16 cellular contexts compared by ENCODE assay signal in genomic region chr12:3054993-3055711, GRCh38. TPM values are rescaled to one million over a fixed set of nuclear protein-coding genes. Genes with fewer than 3 reads are reported as not detected.
DNase-seq lines count a peak whose midpoint lies in the region; ATAC-seq and TF ChIP-seq lines count a peak whose summit lies in the region.
"Had no signal": no experiment of that assay in that cellular context is flagged by ENCODE, and none has a peak within 500 bp of the region (broad histone marks: within the 10 kb centered on the region; RNA-seq: fewer than 3 reads in every experiment).

No MANE protein-coding gene starts in this region.

- H3K27ac Mint-ChIP-seq in T-helper 17 cell (peak overlapping the region; percentile 34), glutamatergic neuron (ENCODE audit: unreplicated experiment) (no peak overlapping the region)
- H3K27ac Mint-ChIP-seq: activated naive CD4-positive, alpha-beta T cell treated with anti-CD3 and anti-CD28 coated beads, Interleukin-2, amount 10 ng/mL, durations not matched to agents 7 days and 5 days had no signal

- H3K4me1 Mint-ChIP-seq in T-helper 17 cell (no peaks in the 10 kb centered on the region), glutamatergic neuron (ENCODE audit: low read depth, unreplicated experiment) (peaks cover 2% of the 10 kb centered on the region)
- H3K4me1 Mint-ChIP-seq: activated naive CD4-positive, alpha-beta T cell treated with anti-CD3 and anti-CD28 coated beads, Interleukin-2, amount 10 ng/mL, durations not matched to agents 7 days and 5 days had no signal

- TF ChIP-seq EP300 in esophagus muscularis mucosa (IDR thresholded peaks at IDR 0.05) (no peak), transverse colon (IDR thresholded peaks at IDR 0.05; ENCODE audit: low read depth) (no peak)

- TF ChIP-seq CTCF in esophagus muscularis mucosa (IDR thresholded peaks at IDR 0.05) (no peak), transverse colon (IDR thresholded peaks at IDR 0.05) (no peak), glutamatergic neuron (IDR thresholded peaks at IDR 0.05; ENCODE audit: partially characterized antibody, unreplicated experiment) (no peak), GM20000 (IDR thresholded peaks at IDR 0.05; ENCODE audit: extremely low read depth, missing control alignments) (no peak)

- H3K27ac ChIP-seq in esophagus muscularis mucosa (replicated peaks in 1 of 4) (peak overlapping the region in 3 of 4 donors; percentile 2 to 36 (median 28)), muscle layer of colon (ENCODE audit: low read depth, low read length) (peak overlapping the region; percentile 28), transverse colon (peak overlapping the region; percentile 32 to 75 (median 48))
- H3K27ac ChIP-seq in effector memory CD4-positive, alpha-beta T cell (ENCODE audit: insufficient read depth, low read length, poor library complexity, severe bottlenecking): no peak overlapping the region
- H3K27ac ChIP-seq: C4-2B, pancreas had no signal

- no peak overlapping the region for H3K4me3 ChIP-seq in esophagus muscularis mucosa
- no peak overlapping the region for H3K4me3 ChIP-seq in muscle layer of colon (ENCODE audit: low read depth in 1 of 2, low read length in 2 of 2)
- H3K4me3 ChIP-seq in transverse colon: no peak overlapping the region
- no peak overlapping the region for H3K4me3 ChIP-seq in effector memory CD4-positive, alpha-beta T cell (ENCODE audit: insufficient read depth, low read depth, low read length, poor library complexity, severe bottlenecking)
- H3K4me3 ChIP-seq: pancreas had no signal

- TF ChIP-seq POLR2A in esophagus muscularis mucosa (IDR thresholded peaks at IDR 0.05; ENCODE audit: low read depth) (no peak), transverse colon (IDR thresholded peaks at IDR 0.05) (no peak)

- H3K4me3 Mint-ChIP-seq in T-helper 17 cell (no peak overlapping the region), glutamatergic neuron (ENCODE audit: unreplicated experiment) (no peak overlapping the region)
- H3K4me3 Mint-ChIP-seq: activated naive CD4-positive, alpha-beta T cell treated with anti-CD3 and anti-CD28 coated beads, Interleukin-2, amount 10 ng/mL, durations not matched to agents 7 days and 5 days had no signal

- no peak for ATAC-seq in T-helper 17 cell

- H3K27me3 Mint-ChIP-seq in T-helper 17 cell (peaks cover 45% of the 10 kb centered on the region), glutamatergic neuron (ENCODE audit: unreplicated experiment) (peaks cover 2% of the 10 kb centered on the region)

- H3K36me3 Mint-ChIP-seq in T-helper 17 cell (ENCODE audit: low read depth) (peaks cover 3% of the 10 kb centered on the region), glutamatergic neuron (ENCODE audit: unreplicated experiment) (no peaks in the 10 kb centered on the region)
- H3K36me3 Mint-ChIP-seq: activated naive CD4-positive, alpha-beta T cell treated with anti-CD3 and anti-CD28 coated beads, Interleukin-2, amount 10 ng/mL, durations not matched to agents 7 days and 5 days had no signal

- no peaks in the 10 kb centered on the region for H3K36me3 ChIP-seq in esophagus muscularis mucosa
- no peaks in the 10 kb centered on the region for H3K36me3 ChIP-seq in muscle layer of colon (ENCODE audit: insufficient read depth, low read length)
- H3K36me3 ChIP-seq in transverse colon: no peaks in the 10 kb centered on the region
- H3K36me3 ChIP-seq in effector memory CD4-positive, alpha-beta T cell (ENCODE audit: control insufficient read depth, insufficient read depth, low read length): no peaks in the 10 kb centered on the region
- H3K36me3 ChIP-seq: pancreas had no signal

- no peak overlapping the region for H3K9ac ChIP-seq in muscle layer of colon (ENCODE audit: low read length)

- 42% methylated on average over 12 of the region's 12 CpGs for WGBS in esophagus muscularis mucosa
- 50 to 59% methylated on average over 6 to 12 of the region's 12 CpGs for WGBS in transverse colon (ENCODE audit: low coverage in 1 of 2), 2 donors

- H3K27me3 ChIP-seq in esophagus muscularis mucosa (no peaks in the 10 kb centered on the region), muscle layer of colon (ENCODE audit: control insufficient read depth in 1 of 2, insufficient read depth in 2 of 2, low read length in 2 of 2) (no peaks in the 10 kb centered on the region), transverse colon (no peaks in the 10 kb centered on the region)
- no peaks in the 10 kb centered on the region for H3K27me3 ChIP-seq in effector memory CD4-positive, alpha-beta T cell (replicated peaks; ENCODE audit: control insufficient read depth, insufficient read depth, low read length, poor library complexity, severe bottlenecking)
- H3K27me3 ChIP-seq: pancreas had no signal

- H3K4me1 ChIP-seq in esophagus muscularis mucosa: peaks cover 3 to 15% (median 14%) of the 10 kb centered on the region in 4 donors
- peaks cover 15% of the 10 kb centered on the region for H3K4me1 ChIP-seq in muscle layer of colon (ENCODE audit: insufficient read depth, low read length)
- peaks cover 3 to 12% (median 4%) of the 10 kb centered on the region in 4 donors for H3K4me1 ChIP-seq in transverse colon
- no peaks in the 10 kb centered on the region for H3K4me1 ChIP-seq in effector memory CD4-positive, alpha-beta T cell (ENCODE audit: control insufficient read depth, insufficient read depth, low read length, poor library complexity, severe bottlenecking)
- H3K4me1 ChIP-seq: pancreas had no signal

- in situ Hi-C loops in transverse colon (cut with MboI; ENCODE audit: low pct_ligation_motif_present in 1 of 4, low pct_unique_long_range_greater_than_20kb in 1 of 4, low sequenced_read_pairs in 3 of 4): no loop called here

- DNase-seq in T-helper 17 cell (no peak), esophagus muscularis mucosa (ENCODE audit: extremely low spot score) (no peak), transverse colon (no peak), glutamatergic neuron (no peak), GM20000 (ENCODE audit: low spot score) (no peak)
- DNase-seq in effector memory CD4-positive, alpha-beta T cell: no peak
- DNase-seq: activated naive CD4-positive, alpha-beta T cell treated with anti-CD3 and anti-CD28 coated beads, Interleukin-2, amount 10 ng/mL, durations not matched to agents 7 days and 5 days; DMS53; KG1; NCI-H2171; NK-92 treated with Interleukin-12 subunit alpha and Interleukin-12 subunit beta, amount 100 ng/mL, for 24 hours; pancreas; substantia nigra; T-helper 2 cell had no signal

- H3K9me3 Mint-ChIP-seq in glutamatergic neuron (ENCODE audit: unreplicated experiment): no peaks in the 10 kb centered on the region
- H3K9me3 Mint-ChIP-seq: activated naive CD4-positive, alpha-beta T cell treated with anti-CD3 and anti-CD28 coated beads, Interleukin-2, amount 10 ng/mL, durations not matched to agents 7 days and 5 days had no signal

- H3K9me3 ChIP-seq in T-helper 17 cell (ENCODE audit: control insufficient read depth, low read length, poor library complexity, severe bottlenecking): no peaks in the 10 kb centered on the region
- H3K9me3 ChIP-seq in esophagus muscularis mucosa: no peaks in the 10 kb centered on the region
- H3K9me3 ChIP-seq in muscle layer of colon (ENCODE audit: low read length): no peaks in the 10 kb centered on the region
- no peaks in the 10 kb centered on the region for H3K9me3 ChIP-seq in transverse colon
- H3K9me3 ChIP-seq in effector memory CD4-positive, alpha-beta T cell (ENCODE audit: control insufficient read depth, low read length): no peaks in the 10 kb centered on the region
- H3K9me3 ChIP-seq: pancreas had no signal

- intact Hi-C loops in esophagus muscularis mucosa (cut with DNase I): no loop called here
- intact Hi-C loops in transverse colon (cut with DNase I; ENCODE audit: low total_unique reads): no loop called here

RNA-seq across cellular contexts. Expression of gene TSPAN9, which starts 22.0 kb away (rescaled TPM):
- 10 to 100 TPM in 1 of 2 donors, 1 to 10 TPM in 1; 1.4 to 24.2 TPM for total RNA-seq in T-helper 17 cell
- total RNA-seq in esophagus muscularis mucosa: 10 to 100 TPM; 13.7 to 35.4 (median 26.7) TPM
- total RNA-seq in transverse colon: 1 to 10 TPM; 4.2 to 9.3 (median 6.1) TPM
- total RNA-seq in glutamatergic neuron (ENCODE audit: unreplicated experiment): 142 TPM
